ENCODE assay signal across 1 cellular context in the genomic region with DNA sequence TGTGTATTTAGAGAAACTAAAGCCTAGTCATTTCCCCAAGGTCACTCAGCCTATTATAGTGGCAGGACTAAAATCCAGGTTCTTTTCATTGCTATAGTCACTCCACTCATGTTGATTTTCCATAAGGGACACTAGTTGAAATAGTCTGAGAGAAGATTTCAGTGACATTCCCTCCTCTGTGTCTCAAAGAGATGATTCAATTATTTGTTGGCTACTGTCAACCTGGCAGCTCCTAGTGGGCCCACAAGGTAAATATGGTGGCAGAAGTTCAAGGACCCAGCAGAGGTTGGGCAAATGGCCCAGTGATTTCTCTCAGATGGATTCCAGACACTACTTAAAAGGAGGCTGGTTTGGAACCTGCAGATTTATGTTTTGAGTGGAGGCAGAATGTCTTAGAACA.
TF ChIP-seq lines count a peak whose summit lies in the region.

No MANE protein-coding gene starts in this region.

TF ChIP-seq in HepG2, 621 proteins besides CTCF, POLR2A, EP300 and RAD21 (continued from another document and continues in another):
- TF ChIP-seq SKIL (CRISPR knock-in tag; IDR thresholded peaks at IDR 0.05; ENCODE audit: borderline replicate concordance) (peak; percentile 70; the same call in 1 of the 2 replicates), ATF7-NPFF (CRISPR knock-in tag; IDR thresholded peaks at IDR 0.05; ENCODE audit: low read depth) (no peak), ZNF670 (CRISPR knock-in tag; IDR thresholded peaks at IDR 0.05; ENCODE audit: borderline replicate concordance) (no peak), ZNF841 (CRISPR knock-in tag; IDR thresholded peaks at IDR 0.05; ENCODE audit: borderline replicate concordance) (no peak), STAT5B (CRISPR knock-in tag; IDR thresholded peaks at IDR 0.05) (no peak), NR2F6 (IDR thresholded peaks at IDR 0.05) (peak; percentile 89), NR2F6 (CRISPR knock-in tag; IDR thresholded peaks at IDR 0.05) (peak; percentile 84), TEAD3 (CRISPR knock-in tag; optimal IDR thresholded peaks at IDR 0.05; ENCODE audit: borderline replicate concordance) (peak; percentile 70), YEATS4 (CRISPR knock-in tag; IDR thresholded peaks at IDR 0.05; ENCODE audit: borderline replicate concordance) (no peak), HIVEP1 (CRISPR knock-in tag; IDR thresholded peaks at IDR 0.05) (no peak), ZNF790 (CRISPR knock-in tag; IDR thresholded peaks at IDR 0.05; ENCODE audit: borderline replicate concordance) (no peak), HNF4A (CRISPR knock-in tag; IDR thresholded peaks at IDR 0.05) (peak; percentile 85), ZNF619 (CRISPR knock-in tag; IDR thresholded peaks at IDR 0.05) (no peak), GABPB1 (CRISPR knock-in tag; IDR thresholded peaks at IDR 0.05) (no peak), CERS6 (CRISPR knock-in tag; IDR thresholded peaks at IDR 0.05) (no peak), ZNF235 (CRISPR knock-in tag; IDR thresholded peaks at IDR 0.05; ENCODE audit: borderline replicate concordance) (no peak), ZNF737 (CRISPR knock-in tag; IDR thresholded peaks at IDR 0.05; ENCODE audit: borderline replicate concordance) (no peak), RAD51 (IDR thresholded peaks at IDR 0.05; ENCODE audit: borderline replicate concordance) (no peak), ZNF883 (CRISPR knock-in tag; IDR thresholded peaks at IDR 0.05; ENCODE audit: not compliant biosample characterization) (no peak), MYC (CRISPR knock-in tag; IDR thresholded peaks at IDR 0.05; ENCODE audit: borderline replicate concordance) (no peak), HMG20B (CRISPR knock-in tag; conservative IDR thresholded peaks at IDR 0.05) (peak; percentile 78; the same call in 1 of the 2 replicates), MIXL1 (CRISPR knock-in tag; IDR thresholded peaks at IDR 0.05) (peak; percentile 87), MEIS2 (CRISPR knock-in tag; IDR thresholded peaks at IDR 0.05) (peak; percentile 66; the same call in 1 of the 2 replicates), REPIN1 (CRISPR knock-in tag; IDR thresholded peaks at IDR 0.05; ENCODE audit: borderline replicate concordance, low read depth) (0 out of 2 replicates have a peak, but pooled peaks have one; percentile 36), ZNF597 (CRISPR knock-in tag; IDR thresholded peaks at IDR 0.05) (no peak), ZNF280D (CRISPR knock-in tag; IDR thresholded peaks at IDR 0.05) (no peak), ZNF772 (CRISPR knock-in tag; IDR thresholded peaks at IDR 0.05) (no peak), ZNF333 (CRISPR knock-in tag; IDR thresholded peaks at IDR 0.05; ENCODE audit: borderline replicate concordance) (no peak), SSRP1 (CRISPR knock-in tag; IDR thresholded peaks at IDR 0.05) (no peak), RFX5 (IDR thresholded peaks at IDR 0.05; ENCODE audit: low read depth, low read length) (no peak), POLR2G (IDR thresholded peaks at IDR 0.05; ENCODE audit: low read depth, low read length) (no peak), EZH2 (conservative IDR thresholded peaks at IDR 0.05; ENCODE audit: low read depth, low read length) (no peak), ZNF383 (CRISPR knock-in tag; IDR thresholded peaks at IDR 0.05; ENCODE audit: borderline replicate concordance) (no peak), SNAPC4 (CRISPR knock-in tag; IDR thresholded peaks at IDR 0.05) (no peak)
- TF ChIP-seq, protein P1, sequence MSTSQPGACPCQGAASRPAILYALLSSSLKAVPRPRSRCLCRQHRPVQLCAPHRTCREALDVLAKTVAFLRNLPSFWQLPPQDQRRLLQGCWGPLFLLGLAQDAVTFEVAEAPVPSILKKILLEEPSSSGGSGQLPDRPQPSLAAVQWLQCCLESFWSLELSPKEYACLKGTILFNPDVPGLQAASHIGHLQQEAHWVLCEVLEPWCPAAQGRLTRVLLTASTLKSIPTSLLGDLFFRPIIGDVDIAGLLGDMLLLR (CRISPR knock-in tag; IDR thresholded peaks at IDR 0.05): no peak
- TF ChIP-seq, protein P2, sequence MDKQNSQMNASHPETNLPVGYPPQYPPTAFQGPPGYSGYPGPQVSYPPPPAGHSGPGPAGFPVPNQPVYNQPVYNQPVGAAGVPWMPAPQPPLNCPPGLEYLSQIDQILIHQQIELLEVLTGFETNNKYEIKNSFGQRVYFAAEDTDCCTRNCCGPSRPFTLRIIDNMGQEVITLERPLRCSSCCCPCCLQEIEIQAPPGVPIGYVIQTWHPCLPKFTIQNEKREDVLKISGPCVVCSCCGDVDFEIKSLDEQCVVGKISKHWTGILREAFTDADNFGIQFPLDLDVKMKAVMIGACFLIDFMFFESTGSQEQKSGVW (CRISPR knock-in tag; IDR thresholded peaks at IDR 0.05; ENCODE audit: borderline replicate concordance): no peak
- TF ChIP-seq, protein P3, sequence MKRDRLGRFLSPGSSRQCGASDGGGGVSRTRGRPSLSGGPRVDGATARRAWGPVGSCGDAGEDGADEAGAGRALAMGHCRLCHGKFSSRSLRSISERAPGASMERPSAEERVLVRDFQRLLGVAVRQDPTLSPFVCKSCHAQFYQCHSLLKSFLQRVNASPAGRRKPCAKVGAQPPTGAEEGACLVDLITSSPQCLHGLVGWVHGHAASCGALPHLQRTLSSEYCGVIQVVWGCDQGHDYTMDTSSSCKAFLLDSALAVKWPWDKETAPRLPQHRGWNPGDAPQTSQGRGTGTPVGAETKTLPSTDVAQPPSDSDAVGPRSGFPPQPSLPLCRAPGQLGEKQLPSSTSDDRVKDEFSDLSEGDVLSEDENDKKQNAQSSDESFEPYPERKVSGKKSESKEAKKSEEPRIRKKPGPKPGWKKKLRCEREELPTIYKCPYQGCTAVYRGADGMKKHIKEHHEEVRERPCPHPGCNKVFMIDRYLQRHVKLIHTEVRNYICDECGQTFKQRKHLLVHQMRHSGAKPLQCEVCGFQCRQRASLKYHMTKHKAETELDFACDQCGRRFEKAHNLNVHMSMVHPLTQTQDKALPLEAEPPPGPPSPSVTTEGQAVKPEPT (CRISPR knock-in tag; IDR thresholded peaks at IDR 0.05; ENCODE audit: low read depth): no peak
- TF ChIP-seq, protein P4, sequence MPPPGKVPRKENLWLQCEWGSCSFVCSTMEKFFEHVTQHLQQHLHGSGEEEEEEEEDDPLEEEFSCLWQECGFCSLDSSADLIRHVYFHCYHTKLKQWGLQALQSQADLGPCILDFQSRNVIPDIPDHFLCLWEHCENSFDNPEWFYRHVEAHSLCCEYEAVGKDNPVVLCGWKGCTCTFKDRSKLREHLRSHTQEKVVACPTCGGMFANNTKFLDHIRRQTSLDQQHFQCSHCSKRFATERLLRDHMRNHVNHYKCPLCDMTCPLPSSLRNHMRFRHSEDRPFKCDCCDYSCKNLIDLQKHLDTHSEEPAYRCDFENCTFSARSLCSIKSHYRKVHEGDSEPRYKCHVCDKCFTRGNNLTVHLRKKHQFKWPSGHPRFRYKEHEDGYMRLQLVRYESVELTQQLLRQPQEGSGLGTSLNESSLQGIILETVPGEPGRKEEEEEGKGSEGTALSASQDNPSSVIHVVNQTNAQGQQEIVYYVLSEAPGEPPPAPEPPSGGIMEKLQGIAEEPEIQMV (CRISPR knock-in tag; IDR thresholded peaks at IDR 0.05; ENCODE audit: low read depth): no peak
- TF ChIP-seq, protein P5, sequence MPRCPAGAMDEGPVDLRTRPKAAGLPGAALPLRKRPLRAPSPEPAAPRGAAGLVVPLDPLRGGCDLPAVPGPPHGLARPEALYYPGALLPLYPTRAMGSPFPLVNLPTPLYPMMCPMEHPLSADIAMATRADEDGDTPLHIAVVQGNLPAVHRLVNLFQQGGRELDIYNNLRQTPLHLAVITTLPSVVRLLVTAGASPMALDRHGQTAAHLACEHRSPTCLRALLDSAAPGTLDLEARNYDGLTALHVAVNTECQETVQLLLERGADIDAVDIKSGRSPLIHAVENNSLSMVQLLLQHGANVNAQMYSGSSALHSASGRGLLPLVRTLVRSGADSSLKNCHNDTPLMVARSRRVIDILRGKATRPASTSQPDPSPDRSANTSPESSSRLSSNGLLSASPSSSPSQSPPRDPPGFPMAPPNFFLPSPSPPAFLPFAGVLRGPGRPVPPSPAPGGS (CRISPR knock-in tag; IDR thresholded peaks at IDR 0.05): no peak
- TF ChIP-seq, protein P6, sequence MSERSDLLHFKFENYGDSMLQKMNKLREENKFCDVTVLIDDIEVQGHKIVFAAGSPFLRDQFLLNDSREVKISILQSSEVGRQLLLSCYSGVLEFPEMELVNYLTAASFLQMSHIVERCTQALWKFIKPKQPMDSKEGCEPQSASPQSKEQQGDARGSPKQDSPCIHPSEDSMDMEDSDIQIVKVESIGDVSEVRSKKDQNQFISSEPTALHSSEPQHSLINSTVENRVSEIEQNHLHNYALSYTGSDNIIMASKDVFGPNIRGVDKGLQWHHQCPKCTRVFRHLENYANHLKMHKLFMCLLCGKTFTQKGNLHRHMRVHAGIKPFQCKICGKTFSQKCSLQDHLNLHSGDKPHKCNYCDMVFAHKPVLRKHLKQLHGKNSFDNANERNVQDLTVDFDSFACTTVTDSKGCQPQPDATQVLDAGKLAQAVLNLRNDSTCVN (CRISPR knock-in tag; IDR thresholded peaks at IDR 0.05; ENCODE audit: borderline replicate concordance): no peak
